17 cellular contexts compared by ENCODE assay signal in the genomic region with DNA sequence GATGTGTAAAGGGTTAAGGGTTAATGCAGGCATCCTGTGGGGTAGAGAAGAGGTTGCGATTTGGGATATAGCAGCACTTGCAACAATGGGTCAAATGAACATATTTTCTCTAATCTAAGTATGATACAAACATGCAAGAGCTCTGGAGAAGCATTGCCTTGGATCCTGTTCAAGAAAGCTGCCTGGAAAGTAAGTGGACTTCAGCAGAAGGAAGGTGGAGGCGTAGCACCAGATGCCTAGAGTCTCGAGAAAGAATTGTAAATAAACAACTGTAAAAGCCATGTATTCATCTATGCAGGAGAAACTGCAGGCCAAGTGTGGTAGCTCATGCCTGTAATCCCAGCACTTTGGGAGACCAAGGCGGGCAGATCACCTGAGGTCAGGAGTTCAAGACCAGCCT. TPM values are rescaled to one million over a fixed set of nuclear protein-coding genes. Genes with fewer than 3 reads are reported as not detected.
DNase-seq lines count a peak whose midpoint lies in the region; ATAC-seq and TF ChIP-seq lines count a peak whose summit lies in the region.
"Had no signal": no experiment of that assay in that cellular context is flagged by ENCODE, and none has a peak within 500 bp of the region (broad histone marks: within the 10 kb centered on the region; RNA-seq: fewer than 3 reads in every experiment).

No MANE protein-coding gene starts in this region.

- no peaks in the 10 kb centered on the region for H4K20me1 ChIP-seq in IMR-90 (ENCODE audit: insufficient read depth, low read length)

- H3K4me1 Mint-ChIP-seq in dendritic cell treated with granulocyte-macrophage colony-stimulating factor and Interleukin-4, amounts not matched to agents 40 ng/mL and 50 ng/mL, for 4 days (ENCODE audit: low read depth): peaks cover 34% of the 10 kb centered on the region
- H3K4me1 Mint-ChIP-seq: GM23338 had no signal

- no peaks in the 10 kb centered on the region for H3K36me3 ChIP-seq in IMR-90 (ENCODE audit: control insufficient read depth, insufficient read depth, low read length)

- TF ChIP-seq POLR2A in IMR-90 (IDR thresholded peaks at IDR 0.05; ENCODE audit: low read depth, low read length): no peak

- POLR2A ChIA-PET in IMR-90 (lab: Charles Lee; ENCODE audit: unreplicated experiment): no interaction called here

- no peak overlapping the region for H3K27ac ChIP-seq in IMR-90 (ENCODE audit: insufficient read depth, low read length)
- H3K27ac ChIP-seq: KMS-11, PC-9 had no signal

- H2AK9ac ChIP-seq in IMR-90 (replicated peaks; ENCODE audit: low read depth, low read length, poor library complexity): no peak overlapping the region

- H3K4me3 Mint-ChIP-seq in dendritic cell treated with granulocyte-macrophage colony-stimulating factor and Interleukin-4, amounts not matched to agents 40 ng/mL and 50 ng/mL, for 4 days: no peak overlapping the region
- H3K4me3 Mint-ChIP-seq: CD4-positive, CD25-positive, alpha-beta regulatory T cell; GM23338 had no signal

- H2BK20ac ChIP-seq in IMR-90 (ENCODE audit: low read depth, low read length): no peak overlapping the region

- dilution Hi-C loops in IMR-90 (cut with HindIII; ENCODE audit: low sequenced_read_pairs, unreplicated experiment): no loop called here

- BruUV-seq in IMR-90 (replicated peaks; lab: Mats Ljungman, UMichigan): no TSS peak

- no peak overlapping the region for H2AFZ ChIP-seq in IMR-90 (replicated peaks; ENCODE audit: low read length, poor library complexity)
- H2AFZ ChIP-seq: GM23338, PC-9 had no signal

- no peak overlapping the region for H4K5ac ChIP-seq in IMR-90 (ENCODE audit: low read depth, low read length)

- CTCF ChIA-PET in IMR-90 (lab: Yijun Ruan, JAX): no interaction called here

- no peaks in the 10 kb centered on the region for H3K9me3 ChIP-seq in IMR-90 (ENCODE audit: control insufficient read depth, insufficient read depth, low read length)

- no peak for TF ChIP-seq RAD21 in IMR-90 (IDR thresholded peaks at IDR 0.05; ENCODE audit: low read length)

- no peak overlapping the region for H3K18ac ChIP-seq in IMR-90 (ENCODE audit: low read depth, low read length)

- no peak overlapping the region for H3K14ac ChIP-seq in IMR-90 (replicated peaks; ENCODE audit: low read depth, low read length)

- H2BK15ac ChIP-seq in IMR-90 (ENCODE audit: low read depth, low read length): no peak overlapping the region

- H3K36me3 Mint-ChIP-seq in dendritic cell treated with granulocyte-macrophage colony-stimulating factor and Interleukin-4, amounts not matched to agents 40 ng/mL and 50 ng/mL, for 4 days (ENCODE audit: low read depth): no peaks in the 10 kb centered on the region

- no peak overlapping the region for H2AK5ac ChIP-seq in IMR-90 (ENCODE audit: low read depth, low read length)

- H3K9me1 ChIP-seq in IMR-90 (ENCODE audit: insufficient read depth, low read length): no peaks in the 10 kb centered on the region

- H3K4me3 ChIP-seq in IMR-90 (ENCODE audit: insufficient read depth, low read depth, low read length): no peak overlapping the region
- H3K4me3 ChIP-seq: GM23338, PC-9 had no signal

- H3K56ac ChIP-seq in IMR-90 (ENCODE audit: extremely low read depth, insufficient read depth, low read length): no peak overlapping the region

- in situ Hi-C loops in IMR-90 (cut with MboI; ENCODE audit: low sequenced_read_pairs): no loop called here

- no peak overlapping the region for H2BK120ac ChIP-seq in IMR-90 (ENCODE audit: low read depth, low read length)

- H3K4me1 ChIP-seq in IMR-90 (ENCODE audit: control insufficient read depth, insufficient read depth, low read length): peaks cover 4% of the 10 kb centered on the region; the same call in 1 of the 2 replicates

- H3K9ac ChIP-seq in IMR-90 (ENCODE audit: low read depth, low read length): no peak overlapping the region
- H3K9ac ChIP-seq: KMS-11 had no signal

- H3K4me2 ChIP-seq in IMR-90 (ENCODE audit: low read depth, low read length): no peak overlapping the region; the same call in 1 of the 2 replicates
- H3K4me2 ChIP-seq: GM23338, KMS-11, PC-9 had no signal

- H3K79me1 ChIP-seq in IMR-90 (ENCODE audit: low read depth in 1 of 2, low read length in 2 of 2): no peaks in the 10 kb centered on the region; a peak in 1 of 4 replicates

- H3K9me3 Mint-ChIP-seq in dendritic cell treated with granulocyte-macrophage colony-stimulating factor and Interleukin-4, amounts not matched to agents 40 ng/mL and 50 ng/mL, for 4 days: no peaks in the 10 kb centered on the region
- H3K9me3 Mint-ChIP-seq: CD4-positive, CD25-positive, alpha-beta regulatory T cell; GM23338 had no signal

- no peak overlapping the region for H3K23ac ChIP-seq in IMR-90 (ENCODE audit: low read depth, low read length)

- H4K8ac ChIP-seq in IMR-90 (ENCODE audit: low read depth in 2 of 2, low read length in 2 of 2): no peak overlapping the region

- peaks cover 2% of the 10 kb centered on the region for H3K27me3 Mint-ChIP-seq in dendritic cell treated with granulocyte-macrophage colony-stimulating factor and Interleukin-4, amounts not matched to agents 40 ng/mL and 50 ng/mL, for 4 days
- H3K27me3 Mint-ChIP-seq: CD4-positive, CD25-positive, alpha-beta regulatory T cell had no signal

- peak overlapping the region; percentile 44 for H3K27ac Mint-ChIP-seq in dendritic cell treated with granulocyte-macrophage colony-stimulating factor and Interleukin-4, amounts not matched to agents 40 ng/mL and 50 ng/mL, for 4 days
- H3K27ac Mint-ChIP-seq: GM23338 had no signal

- no peak overlapping the region for H4K91ac ChIP-seq in IMR-90 (ENCODE audit: insufficient read depth, low read depth, low read length)

- TF ChIP-seq CTCF in IMR-90 (conservative IDR thresholded peaks at IDR 0.05; ENCODE audit: low read depth, low read length): no peak
- no peak for TF ChIP-seq CTCF in GM10266 (IDR thresholded peaks at IDR 0.05; ENCODE audit: control insufficient read depth, insufficient read depth, low read depth, missing control alignments)

- no peak overlapping the region for H3K4ac ChIP-seq in IMR-90 (ENCODE audit: low read depth, low read length)

- no CpG with 5 or more reads among the region's 4 CpGs for WGBS in IMR-90 (ENCODE audit: extremely low coverage in 2 of 2, insufficient read length in 1 of 2), 2 experiments

- H2BK5ac ChIP-seq in IMR-90 (ENCODE audit: low read depth, low read length, poor library complexity, severe bottlenecking): no peak overlapping the region

- DNase-seq in DMS 273 (lab: John Stamatoyannopoulos, UW; ENCODE audit: unreplicated experiment) (peak; percentile 52), IMR-90 (peak; percentile 79), middle frontal gyrus (ENCODE audit: extremely low spot score, low spot score) (peak; percentile 18), dedifferentiated amniotic fluid mesenchymal stem cell (ENCODE audit: extremely low spot score) (no peak), cortex of kidney (lab: John Stamatoyannopoulos, UW) (no peak), GM10266 (ENCODE audit: extremely low spot score) (no peak)
- DNase-seq: CD4-positive, CD25-positive, alpha-beta regulatory T cell; DMS79 treated with DMSO at 0.1 percent for 48 hours; HCEC 1CT; NCI-H1105; NCI-H510A; PC-9; RPMI8226; SHP77 had no signal

- H3K27me3 ChIP-seq in IMR-90 (ENCODE audit: control insufficient read depth, insufficient read depth, low read length): no peaks in the 10 kb centered on the region

- ATAC-seq in IMR-90 (ENCODE audit: low read depth): peak; percentile 56
- ATAC-seq: GM23338 had no signal

- intact Hi-C loops in IMR-90 (cut with micrococcal nuclease): no loop called here
- intact Hi-C loops in dendritic cell treated with granulocyte-macrophage colony-stimulating factor and Interleukin-4, amounts not matched to agents 40 ng/mL and 50 ng/mL, for 4 days (cut with micrococcal nuclease): no loop called here

TF ChIP-seq in IMR-90, 13 proteins besides CTCF, POLR2A, EP300 and RAD21 (continues in another document):
- TF ChIP-seq RFX5 (IDR thresholded peaks at IDR 0.05; ENCODE audit: low read depth, low read length) (no peak), CHD1 (IDR thresholded peaks at IDR 0.05; ENCODE audit: low read depth, low read length) (no peak), FOS (IDR thresholded peaks at IDR 0.05; ENCODE audit: low read depth, low read length) (no peak), MAZ (IDR thresholded peaks at IDR 0.05; ENCODE audit: borderline replicate concordance, low read depth, low read length) (no peak), NFE2L2 (IDR thresholded peaks at IDR 0.05; ENCODE audit: low read depth, low read length) (no peak), CEBPB (IDR thresholded peaks at IDR 0.05; ENCODE audit: low read depth, low read length) (no peak), MAFK (IDR thresholded peaks at IDR 0.05; ENCODE audit: low read depth, low read length) (no peak), SMC3 (IDR thresholded peaks at IDR 0.05; ENCODE audit: low read depth, low read length) (no peak), MXI1 (IDR thresholded peaks at IDR 0.05; ENCODE audit: borderline replicate concordance, low read depth, low read length) (no peak), RCOR1 (IDR thresholded peaks at IDR 0.05; ENCODE audit: insufficient replicate concordance, low read length) (no peak)
- TF ChIP-seq, protein P1, sequence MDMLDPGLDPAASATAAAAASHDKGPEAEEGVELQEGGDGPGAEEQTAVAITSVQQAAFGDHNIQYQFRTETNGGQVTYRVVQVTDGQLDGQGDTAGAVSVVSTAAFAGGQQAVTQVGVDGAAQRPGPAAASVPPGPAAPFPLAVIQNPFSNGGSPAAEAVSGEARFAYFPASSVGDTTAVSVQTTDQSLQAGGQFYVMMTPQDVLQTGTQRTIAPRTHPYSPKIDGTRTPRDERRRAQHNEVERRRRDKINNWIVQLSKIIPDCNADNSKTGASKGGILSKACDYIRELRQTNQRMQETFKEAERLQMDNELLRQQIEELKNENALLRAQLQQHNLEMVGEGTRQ (IDR thresholded peaks at IDR 0.05; ENCODE audit: low read depth, low read length): no peak

RNA-seq across cellular contexts. Expression of a gene that starts 27.0 kb away (rescaled TPM):
- total RNA-seq in IMR-90 (2012; rRNA removed): 2.5 TPM in 2 replicates
- 5.0 and 5.9 TPM in 2 replicates for polyA plus RNA-seq in IMR-90 (2012; rRNA removed)
- polyA plus RNA-seq in IMR-90 (2012; cell fraction: cytosol; rRNA removed): 1.6 and 2.6 TPM in 2 replicates
- 32.3 and 36.4 TPM in 2 replicates for polyA plus RNA-seq in IMR-90 (2012; cell fraction: nucleus; rRNA removed; ENCODE audit: low replicate concordance)

RNA-seq across cellular contexts. Expression of a gene that starts 53.1 kb away (rescaled TPM):
- 57.8 and 68.1 TPM in 2 replicates for total RNA-seq in IMR-90 (2012; rRNA removed)
- 78.4 and 80.1 TPM in 2 replicates for polyA plus RNA-seq in IMR-90 (2012; rRNA removed)
- 64.2 and 85.0 TPM in 2 replicates for polyA plus RNA-seq in IMR-90 (2012; cell fraction: cytosol; rRNA removed)
- 21.3 and 32.0 TPM in 2 replicates for polyA plus RNA-seq in IMR-90 (2012; cell fraction: nucleus; rRNA removed; ENCODE audit: low replicate concordance)

Comparison
In these comparisons a context has a peak if more than half of its experiments do, and no peak if none do; other contexts are left out.
1. DNase-seq: peak in DMS 273 (single experiment), IMR-90 (single experiment) and middle frontal gyrus (single experiment); none in dedifferentiated amniotic fluid mesenchymal stem cell (single experiment), cortex of kidney (single experiment) and GM10266 (single experiment).